8 cellular contexts compared by ENCODE assay signal in genomic region chr12:57772429-57773322, GRCh38. TPM values are rescaled to one million over a fixed set of nuclear protein-coding genes. Genes with fewer than 3 reads are reported as not detected.
DNase-seq lines count a peak whose midpoint lies in the region; ATAC-seq, FAIRE-seq and TF ChIP-seq lines count a peak whose summit lies in the region.

Gene EEF1AKMT3 (plus strand): TSS chr12:57772614. CDS start chr12:57772725, 111 bp downstream.

- peaks cover 25% of the 10 kb centered on the region for H3K4me1 Mint-ChIP-seq in activated T-cell treated with anti-CD3 and anti-CD28 coated beads, Interleukin-2, amount 50 U/mL, for 4 hours (ENCODE audit: low read depth)
- H3K4me1 Mint-ChIP-seq in astrocyte (ENCODE audit: low read depth, unreplicated experiment): peaks cover 6% of the 10 kb centered on the region

- H3K36me3 ChIP-seq in astrocyte (ENCODE audit: insufficient read depth, low read length) (peaks cover 2% of the 10 kb centered on the region), psoas muscle (ENCODE audit: insufficient read depth in 1 of 2, low read depth in 1 of 2) (peaks cover 7 to 44% of the 10 kb centered on the region in 2 donors)

- peak within 1 kb of the TSS; percentile 95 for H3K4me2 ChIP-seq in astrocyte (ENCODE audit: low read length)

- peak within 1 kb of the TSS; percentile 97 for H3K9ac ChIP-seq in astrocyte (ENCODE audit: low read length)

- H4K20me1 ChIP-seq in astrocyte (ENCODE audit: insufficient read depth, low read length): no peaks in the 10 kb centered on the region

- no peak for DNase-seq in activated T-cell treated with anti-CD3 and anti-CD28 coated beads, Interleukin-2, amount 50 U/mL, for 4 hours
- no peak for DNase-seq in activated T-cell treated with anti-CD3 and anti-CD28 coated beads, Interleukin-2, amount 50 U/mL, for 48 hours
- DNase-seq in NCI-H82 treated with DMSO at 0.1 percent for 48 hours (lab: John Stamatoyannopoulos, UW; ENCODE audit: unreplicated experiment) (peak; percentile 53), astrocyte (ENCODE audit: low read depth) (no peak), hepatic stellate cell (ENCODE audit: low spot score) (peak; percentile 77), psoas muscle (peak; percentile 67 to 73), SW480 (ENCODE audit: low spot score) (no peak)

- peaks cover 16% of the 10 kb centered on the region for H3K79me2 ChIP-seq in astrocyte (ENCODE audit: insufficient read depth, low read length)

- H3K4me3 ChIP-seq in astrocyte (ENCODE audit: insufficient read depth, low read depth, low read length) (peak within 1 kb of the TSS; percentile 85), psoas muscle (peak within 1 kb of the TSS; percentile 89)

- H3K27ac ChIP-seq in astrocyte (ENCODE audit: low read depth, low read length): peak within 1 kb of the TSS; percentile 96
- peak within 1 kb of the TSS; percentile 92 for H3K27ac ChIP-seq in psoas muscle

- 1 to 2% (median 2%) methylated on average over 67 of the region's 67 CpGs for WGBS in psoas muscle, 3 donors

- H3K9me3 Mint-ChIP-seq in activated T-cell treated with anti-CD3 and anti-CD28 coated beads, Interleukin-2, amount 50 U/mL, for 4 hours: no peaks in the 10 kb centered on the region
- H3K9me3 Mint-ChIP-seq in astrocyte (ENCODE audit: unreplicated experiment): no peaks in the 10 kb centered on the region

- intact Hi-C loops in psoas muscle (cut with DNase I): no loop called here

- H3K9me3 ChIP-seq in astrocyte (ENCODE audit: insufficient read depth, low read depth, low read length): no peaks in the 10 kb centered on the region
- no peaks in the 10 kb centered on the region for H3K9me3 ChIP-seq in psoas muscle

- H3K27ac Mint-ChIP-seq in astrocyte (ENCODE audit: unreplicated experiment): peak within 1 kb of the TSS; percentile 99

- no peak for TF ChIP-seq CTCF in astrocyte (IDR thresholded peaks at IDR 0.05; ENCODE audit: insufficient read depth, low read depth, low read length)
- TF ChIP-seq CTCF in psoas muscle (IDR thresholded peaks at IDR 0.05): no peak

- no peaks in the 10 kb centered on the region for H3K27me3 ChIP-seq in astrocyte (ENCODE audit: insufficient read depth, low read length)
- H3K27me3 ChIP-seq in psoas muscle (ENCODE audit: insufficient read depth in 3 of 3, low read length in 2 of 3): no peaks in the 10 kb centered on the region

- H3K27me3 Mint-ChIP-seq in activated T-cell treated with anti-CD3 and anti-CD28 coated beads, Interleukin-2, amount 50 U/mL, for 4 hours (ENCODE audit: low read depth): no peaks in the 10 kb centered on the region
- peaks cover 2% of the 10 kb centered on the region for H3K27me3 Mint-ChIP-seq in astrocyte (ENCODE audit: low read depth, unreplicated experiment)

- peaks cover 31% of the 10 kb centered on the region for H3K36me3 Mint-ChIP-seq in activated T-cell treated with anti-CD3 and anti-CD28 coated beads, Interleukin-2, amount 50 U/mL, for 4 hours (ENCODE audit: insufficient read depth)
- H3K36me3 Mint-ChIP-seq in astrocyte (ENCODE audit: low read depth, unreplicated experiment): peaks cover 18% of the 10 kb centered on the region

- H3K4me1 ChIP-seq in astrocyte (ENCODE audit: insufficient read depth, low read length): peaks cover 9% of the 10 kb centered on the region
- H3K4me1 ChIP-seq in psoas muscle: peaks cover 6% of the 10 kb centered on the region

- peak within 1 kb of the TSS; percentile 97 for H2AFZ ChIP-seq in astrocyte (ENCODE audit: low read depth, low read length)

- ATAC-seq in activated T-cell treated with anti-CD3 and anti-CD28 coated beads, Interleukin-2, amount 50 U/mL, for 4 hours: peak; percentile 26 to 31
- ATAC-seq in HG02943 (IDR thresholded peaks at IDR 0.05; ENCODE audit: low read depth, unreplicated experiment) (peak; percentile 26), psoas muscle (peak; percentile 48 to 72 (median 57))

- peak within 1 kb of the TSS; percentile 98 for H3K4me3 Mint-ChIP-seq in activated T-cell treated with anti-CD3 and anti-CD28 coated beads, Interleukin-2, amount 50 U/mL, for 4 hours
- H3K4me3 Mint-ChIP-seq in astrocyte (ENCODE audit: unreplicated experiment): peak within 1 kb of the TSS; percentile 86

- FAIRE-seq in astrocyte (lab: Jason Lieb, UNC): no peak

RNA-seq across cellular contexts. Expression of gene EEF1AKMT3, which starts in this region (rescaled TPM):
- total RNA-seq in activated T-cell treated with anti-CD3 and anti-CD28 coated beads, Interleukin-2, amount 50 U/mL, for 4 hours: 1 to 10 TPM; 1.6 to 4.9 (median 2.0) TPM
- total RNA-seq in astrocyte (8.1 and 11.6 TPM in 2 replicates), psoas muscle (1 to 10 TPM in 3 of 4 donors, under 1 TPM in 1; 0.89 to 1.9 (median 1.4) TPM)
- 1 to 10 TPM in 1 of 3 donors, under 1 TPM in 2; 0.62 to 2.0 (median 0.66) TPM for polyA plus RNA-seq in psoas muscle

Comparison
In these comparisons a context has a peak if more than half of its experiments do, and no peak if none do; other contexts are left out.
1. DNase-seq: peak in NCI-H82 treated with DMSO at 0.1 percent for 48 hours (single experiment), hepatic stellate cell (single experiment) and psoas muscle (2 of 2); none in activated T-cell treated with anti-CD3 and anti-CD28 coated beads, Interleukin-2, amount 50 U/mL, for 4 hours (single experiment), activated T-cell treated with anti-CD3 and anti-CD28 coated beads, Interleukin-2, amount 50 U/mL, for 48 hours (0 of 2), astrocyte (single experiment) and SW480 (single experiment).
2. Peak in every context shown above with its lines, with median percentiles within 50 percentile points of each other: ATAC-seq.